In genomic region chr6:105794263-105794662, GRCh38 we compare ENCODE assay signal across 9 cellular contexts.
DNase-seq lines count a peak whose midpoint lies in the region; ATAC-seq, FAIRE-seq and TF ChIP-seq lines count a peak whose summit lies in the region.
"Had no signal": no experiment of that assay in that cellular context is flagged by ENCODE, and none has a peak within 500 bp of the region (broad histone marks: within the 10 kb centered on the region; RNA-seq: fewer than 3 reads in every experiment).

No MANE protein-coding gene starts in this region.

- peaks cover 0 to 8% of the 10 kb centered on the region in 2 donors for H3K4me1 ChIP-seq in lung (ENCODE audit: control insufficient read depth in 2 of 2, insufficient read depth in 2 of 2, low read length in 2 of 2)

- no peaks in the 10 kb centered on the region for H3K36me3 ChIP-seq in lung (ENCODE audit: control insufficient read depth in 2 of 2, insufficient read depth in 2 of 2, low read length in 2 of 2)

- H3K9me3 ChIP-seq in lung (ENCODE audit: control insufficient read depth in 2 of 2, insufficient read depth in 1 of 2, low read length in 1 of 2) = no peaks in the 10 kb centered on the region

- H3K4me3 ChIP-seq in LNCaP clone FGC (ENCODE audit: low read depth, low read length) = no peak overlapping the region
- H3K4me3 ChIP-seq in astrocyte of the spinal cord (ENCODE audit: low read depth, low read length) = no peak overlapping the region
- no peak overlapping the region for H3K4me3 ChIP-seq in lung

- ATAC-seq in lung (ENCODE audit: insufficient read depth, low FRiP score) (peak; percentile 23), GM21786 (IDR thresholded peaks at IDR 0.05; ENCODE audit: unreplicated experiment) (no peak), HG03135 (IDR thresholded peaks at IDR 0.05; ENCODE audit: unreplicated experiment) (no peak)

- in situ Hi-C loops in astrocyte of the spinal cord (cut with HindIII; ENCODE audit: low sequenced_read_pairs) = no loop called here

- no peak for FAIRE-seq in HTR-8/SVneo (lab: Jason Lieb, UNC)
- FAIRE-seq: bronchial epithelial cell had no signal

- H3K27ac ChIP-seq in lung (ENCODE audit: low read depth in 1 of 2, low read length in 1 of 2) = no peak overlapping the region

- no peaks in the 10 kb centered on the region for H3K27me3 ChIP-seq in lung (ENCODE audit: control insufficient read depth, insufficient read depth)

- TF ChIP-seq CTCF in LNCaP clone FGC (IDR thresholded peaks at IDR 0.05; ENCODE audit: control insufficient read depth, extremely low read depth, insufficient read depth) (no peak), astrocyte of the spinal cord (IDR thresholded peaks at IDR 0.05; ENCODE audit: low read depth, low read length) (no peak), lung (IDR thresholded peaks at IDR 0.05; ENCODE audit: control extremely low read depth, extremely low read depth) (no peak)

- 30 to 40% methylated on average over 5 of the region's 5 CpGs for WGBS in lung, 2 donors

- DNase-seq in AG08395 (ENCODE audit: low spot score) = peak; percentile 55
- peak; percentile 68 for DNase-seq in LNCaP clone FGC (ENCODE audit: low read depth)
- peak; percentile 24 for DNase-seq in astrocyte of the spinal cord (ENCODE audit: low read depth, low spot score)
- DNase-seq in lung (ENCODE audit: low spot score) = peak; percentile 56
- DNase-seq in HTR-8/SVneo (ENCODE audit: insufficient read length, low spot score) = no peak
- DNase-seq in effector CD8-positive, alpha-beta T cell (lab: John Stamatoyannopoulos, UW) = no peak

Comparison
In these comparisons a context has a peak if more than half of its experiments do, and no peak if none do; other contexts are left out.
1. DNase-seq: peak in AG08395 (single experiment), LNCaP clone FGC (single experiment), astrocyte of the spinal cord (single experiment) and lung (single experiment); none in HTR-8/SVneo (single experiment) and effector CD8-positive, alpha-beta T cell (single experiment).